Comparison of ENCODE assay signal across 8 cellular contexts in genomic region chr9:112378441-112379176, GRCh38. TPM values are rescaled to one million over a fixed set of nuclear protein-coding genes. Genes with fewer than 3 reads are reported as not detected.
A peak's percentile ranks its signal among the peaks of the same experiment; 100 is the strongest.
DNase-seq lines count a peak whose midpoint lies in the region; ATAC-seq and TF ChIP-seq lines count a peak whose summit lies in the region.

No MANE protein-coding gene starts in this region.

- peaks cover 2 to 14% (median 5%) of the 10 kb centered on the region in 3 donors for H3K36me3 Mint-ChIP-seq in CD8-positive, alpha-beta memory T cell

- peak overlapping the region; percentile 97 to 99 (median 99) for H3K4me3 Mint-ChIP-seq in CD8-positive, alpha-beta memory T cell

- peak overlapping the region; percentile 88 for H3K4me3 ChIP-seq in CD8-positive, alpha-beta memory T cell (ENCODE audit: low read length)
- peak overlapping the region; percentile 82 to 96 for H3K4me3 ChIP-seq in foreskin fibroblast (ENCODE audit: low read depth in 1 of 2, low read length in 2 of 2)
- H3K4me3 ChIP-seq in trophoblast cell (ENCODE audit: low read depth, low read length) = no peak overlapping the region

- H3K4ac ChIP-seq in trophoblast cell (ENCODE audit: low read depth, low read length) = peak overlapping the region; percentile 17

- peak overlapping the region; percentile 36 for H4K91ac ChIP-seq in trophoblast cell (ENCODE audit: low read depth, low read length)

- no peak overlapping the region for H2AK5ac ChIP-seq in trophoblast cell (ENCODE audit: low read length)

- peak overlapping the region; percentile 87 for H3K27ac ChIP-seq in CD8-positive, alpha-beta memory T cell (ENCODE audit: low read depth, low read length)
- H3K27ac ChIP-seq in trophoblast cell (ENCODE audit: low read depth, low read length) = no peak overlapping the region

- H3K36me3 ChIP-seq in CD8-positive, alpha-beta memory T cell (ENCODE audit: insufficient read depth, low read length) = no peaks in the 10 kb centered on the region
- H3K36me3 ChIP-seq in trophoblast cell (ENCODE audit: control insufficient read depth in 1 of 2, insufficient read depth in 2 of 2, low read length in 2 of 2) = no peaks in the 10 kb centered on the region

- no peak for TF ChIP-seq RAD21 in Ishikawa (IDR thresholded peaks at IDR 0.05; ENCODE audit: low read depth)

- peaks cover 7% of the 10 kb centered on the region for H3K79me2 ChIP-seq in trophoblast cell (ENCODE audit: control insufficient read depth, insufficient read depth, low read length, poor library complexity)

- WGBS in trophoblast cell (ENCODE audit: extremely low coverage, insufficient coverage, insufficient read length) = no CpG with 5 or more reads among the region's 24 CpGs

- peak overlapping the region; percentile 73 for H3K4me2 ChIP-seq in trophoblast cell (ENCODE audit: low read length)

- peak overlapping the region; percentile 34 for H4K8ac ChIP-seq in trophoblast cell (ENCODE audit: low read depth, low read length)

- H3K27me3 ChIP-seq in CD8-positive, alpha-beta memory T cell (ENCODE audit: insufficient read depth, low read length, poor library complexity, severe bottlenecking) = no peaks in the 10 kb centered on the region
- no peaks in the 10 kb centered on the region for H3K27me3 ChIP-seq in trophoblast cell (ENCODE audit: insufficient read depth, low read length)

- TF ChIP-seq CTCF in foreskin fibroblast (IDR thresholded peaks at IDR 0.05; ENCODE audit: low read depth, low read length) = no peak

- peak overlapping the region; percentile 92 to 99 (median 98) for H3K27ac Mint-ChIP-seq in CD8-positive, alpha-beta memory T cell

- no peak overlapping the region for H2BK12ac ChIP-seq in trophoblast cell (ENCODE audit: low read length)

- peak overlapping the region; percentile 40 for H2AFZ ChIP-seq in trophoblast cell (ENCODE audit: insufficient read depth, low read length, poor library complexity)

- POLR2A ChIA-PET in CD8-positive, alpha-beta memory T cell (lab: Charles Lee) = interaction anchor here (1.3 to 2.1 kb wide), 4 partner anchors 46 to 482 kb away, joined by 4 to 18 read pairs (median 10); partner anchors contain the start of genes KIAA1958, PTBP3 and UGCG

- no peak for TF ChIP-seq EP300 in Ishikawa (IDR thresholded peaks at IDR 0.05; ENCODE audit: borderline replicate concordance)

- no peak for DNase-seq in CD8-positive, alpha-beta memory T cell
- peak; percentile 61 for DNase-seq in activated CD8-positive, alpha-beta memory T cell treated with anti-CD3 and anti-CD28 coated beads, Interleukin-2, amount 50 U/mL, for 48 hours
- peak in 1 of 2 donors; percentile 22 for DNase-seq in foreskin fibroblast
- DNase-seq in trophoblast cell = peak in 1 of 2 donors; percentile 37
- DNase-seq in effector CD8-positive, alpha-beta T cell (lab: John Stamatoyannopoulos, UW) = no peak
- no peak for DNase-seq in NCI-H1436 (lab: John Stamatoyannopoulos, UW)

- H3K9me3 ChIP-seq in CD8-positive, alpha-beta memory T cell (ENCODE audit: low read length) = no peaks in the 10 kb centered on the region
- no peaks in the 10 kb centered on the region for H3K9me3 ChIP-seq in trophoblast cell (ENCODE audit: insufficient read depth, low read depth, low read length)

- no peak overlapping the region for H2BK5ac ChIP-seq in trophoblast cell (ENCODE audit: low read depth, low read length, poor library complexity)

- H2BK120ac ChIP-seq in trophoblast cell (ENCODE audit: insufficient read depth, low read length, poor library complexity) = no peak overlapping the region

- no peaks in the 10 kb centered on the region for H3K27me3 Mint-ChIP-seq in CD8-positive, alpha-beta memory T cell

- peaks cover 20% of the 10 kb centered on the region for H3K4me1 ChIP-seq in CD8-positive, alpha-beta memory T cell (ENCODE audit: insufficient read depth, low read length)
- H3K4me1 ChIP-seq in trophoblast cell (ENCODE audit: control insufficient read depth in 1 of 2, insufficient read depth in 2 of 2, low read length in 2 of 2) = peaks cover 0 to 3% of the 10 kb centered on the region in 2 experiments

- H3K18ac ChIP-seq in trophoblast cell (ENCODE audit: low read length) = no peak overlapping the region

- no peak overlapping the region for H4K12ac ChIP-seq in trophoblast cell (ENCODE audit: low read depth, low read length)

- peaks cover 34 to 63% (median 49%) of the 10 kb centered on the region in 3 donors for H3K4me1 Mint-ChIP-seq in CD8-positive, alpha-beta memory T cell

- H3K9me3 Mint-ChIP-seq in CD8-positive, alpha-beta memory T cell = peaks cover 0 to under 1% (median 0%) of the 10 kb centered on the region in 5 donors

- no peak overlapping the region for H3K14ac ChIP-seq in trophoblast cell (ENCODE audit: low read length)

- CTCF ChIA-PET in CD8-positive, alpha-beta memory T cell (lab: Charles Lee) = interaction anchor here (0.8 to 1.9 kb wide), 11 partner anchors 17 to 414 kb away, joined by 3 to 16 read pairs (median 3); partner anchors contain the start of gene KIAA1958

- ATAC-seq in GM21360 (IDR thresholded peaks at IDR 0.05; ENCODE audit: unreplicated experiment) = peak; percentile 2

- H3K79me1 ChIP-seq in trophoblast cell (ENCODE audit: low read length) = peaks cover 7% of the 10 kb centered on the region

- no peak overlapping the region for H3K9ac ChIP-seq in trophoblast cell (ENCODE audit: low read length)

- H3K23ac ChIP-seq in trophoblast cell (ENCODE audit: low read length) = no peak overlapping the region

TF ChIP-seq in Ishikawa, 13 proteins besides CTCF, POLR2A, EP300 and RAD21:
- TF ChIP-seq CEBPB (IDR thresholded peaks at IDR 0.05) (no peak), EGR1 (IDR thresholded peaks at IDR 0.05) (peak; percentile 59)

RNA-seq across cellular contexts. Expression of gene HSDL2, which starts 1.3 kb away (rescaled TPM):
- total RNA-seq in CD8-positive, alpha-beta memory T cell = 10 to 100 TPM; 14.9 to 17.9 TPM
- polyA plus RNA-seq in CD8-positive, alpha-beta memory T cell = 17.0 TPM
- 16.2 and 16.4 TPM in 2 replicates for polyA plus RNA-seq in trophoblast cell (2013)

RNA-seq across cellular contexts. Expression of gene PTBP3, which starts 45.2 kb away (rescaled TPM):
- 100 to 1,000 TPM; 118 to 124 TPM for total RNA-seq in CD8-positive, alpha-beta memory T cell
- polyA plus RNA-seq in CD8-positive, alpha-beta memory T cell = 45.0 TPM
- polyA plus RNA-seq in trophoblast cell (2013) = 64.1 and 68.0 TPM in 2 replicates
